In genomic region chr4:109589119-109589518, GRCh38 we compare ENCODE assay signal across 17 cellular contexts. TPM values are rescaled to one million over a fixed set of nuclear protein-coding genes. Genes with fewer than 3 reads are reported as not detected.
DNase-seq lines count a peak whose midpoint lies in the region; ATAC-seq and TF ChIP-seq lines count a peak whose summit lies in the region.
"Had no signal": no experiment of that assay in that cellular context is flagged by ENCODE, and none has a peak within 500 bp of the region (broad histone marks: within the 10 kb centered on the region; RNA-seq: fewer than 3 reads in every experiment).

No MANE protein-coding gene starts in this region.

- no peak for TF ChIP-seq CTCF in IMR-90 (conservative IDR thresholded peaks at IDR 0.05; ENCODE audit: low read depth, low read length)
- no peak for TF ChIP-seq CTCF in parathyroid adenoma (IDR thresholded peaks at IDR 0.05)
- no peak for TF ChIP-seq CTCF in mesothelial cell of epicardium (IDR thresholded peaks at IDR 0.05; ENCODE audit: unreplicated experiment)

- H3K4ac ChIP-seq in IMR-90 (ENCODE audit: low read depth, low read length) = 0 out of 2 replicates have a peak overlapping the region, but pooled peaks have one; percentile 4

- ATAC-seq in activated naive CD4-positive, alpha-beta T cell treated with anti-CD3 and anti-CD28 coated beads, Interleukin-2, amount 50 U/mL, for 72 hours = no peak
- ATAC-seq in IMR-90 (ENCODE audit: low read depth) (peak; percentile 62), HG02642 (IDR thresholded peaks at IDR 0.05; ENCODE audit: poor library complexity, unreplicated experiment) (no peak)
- ATAC-seq in central memory CD8-positive, alpha-beta T cell (replicated peaks; ENCODE audit: extremely low read depth, poor library complexity, severe bottlenecking) = no peak
- ATAC-seq: stimulated activated naive CD8-positive, alpha-beta T cell treated with anti-CD3 and anti-CD28 coated beads, Interleukin-15, amount 100 ng/mL, for 72 hours had no signal

- peaks cover 2 to 4% of the 10 kb centered on the region in 2 experiments; a peak in 2 of 4 replicates for H3K79me1 ChIP-seq in IMR-90 (ENCODE audit: low read depth in 1 of 2, low read length in 2 of 2)

- no peaks in the 10 kb centered on the region for H3K9me1 ChIP-seq in IMR-90 (ENCODE audit: insufficient read depth, low read length)

- H4K8ac ChIP-seq in IMR-90 (ENCODE audit: low read depth in 2 of 2, low read length in 2 of 2) = peak overlapping the region; percentile 56 to 72; a peak in 2 of 4 replicates

- intact Hi-C loops in activated naive CD4-positive, alpha-beta T cell treated with anti-CD3 and anti-CD28 coated beads for 36 hours (cut with micrococcal nuclease) = loop anchor here (2.0 to 5.0 kb wide), 3 partner anchors 226 to 498 kb away; partner anchors contain the start of gene GAR1
- intact Hi-C loops in IMR-90 (cut with micrococcal nuclease) = no loop called here

- H3K9me3 ChIP-seq in IMR-90 (ENCODE audit: control insufficient read depth, insufficient read depth, low read length) = no peaks in the 10 kb centered on the region
- H3K9me3 ChIP-seq in parathyroid adenoma (ENCODE audit: control insufficient read depth, low read length) = no peaks in the 10 kb centered on the region
- H3K9me3 ChIP-seq: SJSA1 had no signal

- WGBS in IMR-90 (ENCODE audit: extremely low coverage in 2 of 2, insufficient read length in 1 of 2), 2 experiments = no CpG with 5 or more reads among the region's 2 CpGs

- H2AK5ac ChIP-seq in IMR-90 (ENCODE audit: low read depth, low read length) = no peak overlapping the region

- peaks cover 82% of the 10 kb centered on the region for H3K4me1 Mint-ChIP-seq in activated naive CD4-positive, alpha-beta T cell treated with anti-CD3 and anti-CD28 coated beads for 36 hours (ENCODE audit: low read depth)
- peaks cover 68% of the 10 kb centered on the region for H3K4me1 Mint-ChIP-seq in central memory CD8-positive, alpha-beta T cell
- H3K4me1 Mint-ChIP-seq in mesothelial cell of epicardium = peaks cover 20% of the 10 kb centered on the region

- POLR2A ChIA-PET in IMR-90 (lab: Charles Lee; ENCODE audit: unreplicated experiment) = no interaction called here

- peaks cover 7% of the 10 kb centered on the region for H3K9me3 Mint-ChIP-seq in activated naive CD4-positive, alpha-beta T cell treated with anti-CD3 and anti-CD28 coated beads for 36 hours
- H3K9me3 Mint-ChIP-seq in activated naive CD4-positive, alpha-beta T cell treated with anti-CD3 and anti-CD28 coated beads, Interleukin-2, amount 50 U/mL, for 72 hours = peaks cover 0 to 7% of the 10 kb centered on the region in 2 donors
- H3K9me3 Mint-ChIP-seq in central memory CD8-positive, alpha-beta T cell = no peaks in the 10 kb centered on the region
- H3K9me3 Mint-ChIP-seq in mesothelial cell of epicardium = peaks cover 12% of the 10 kb centered on the region

- in situ Hi-C loops in IMR-90 (cut with MboI; ENCODE audit: low sequenced_read_pairs) = no loop called here

- no peaks in the 10 kb centered on the region for H3K79me2 ChIP-seq in parathyroid adenoma

- no TSS peak for BruUV-seq in IMR-90 (replicated peaks; lab: Mats Ljungman, UMichigan)

- peak overlapping the region; percentile 75; the same call in 1 of the 2 replicates for H3K23ac ChIP-seq in IMR-90 (ENCODE audit: low read depth, low read length)

- no peaks in the 10 kb centered on the region for H3K27me3 Mint-ChIP-seq in activated naive CD4-positive, alpha-beta T cell treated with anti-CD3 and anti-CD28 coated beads for 36 hours (ENCODE audit: low read depth)
- no peaks in the 10 kb centered on the region for H3K27me3 Mint-ChIP-seq in central memory CD8-positive, alpha-beta T cell
- no peaks in the 10 kb centered on the region for H3K27me3 Mint-ChIP-seq in mesothelial cell of epicardium (ENCODE audit: low read depth)
- H3K27me3 Mint-ChIP-seq: stimulated activated naive CD8-positive, alpha-beta T cell treated with anti-CD3 and anti-CD28 coated beads, Interleukin-15, amount 100 ng/mL, for 72 hours had no signal

- peak overlapping the region; percentile 78 for H3K27ac Mint-ChIP-seq in activated naive CD4-positive, alpha-beta T cell treated with anti-CD3 and anti-CD28 coated beads for 36 hours
- H3K27ac Mint-ChIP-seq in activated naive CD4-positive, alpha-beta T cell treated with anti-CD3 and anti-CD28 coated beads, Interleukin-2, amount 50 U/mL, for 72 hours = peak overlapping the region in 1 of 2 donors; percentile 69
- H3K27ac Mint-ChIP-seq in central memory CD8-positive, alpha-beta T cell (ENCODE audit: low read depth) = peak overlapping the region; percentile 75
- H3K27ac Mint-ChIP-seq in mesothelial cell of epicardium = no peak overlapping the region

- peak overlapping the region; percentile 67 for H2AFZ ChIP-seq in IMR-90 (replicated peaks; ENCODE audit: low read length, poor library complexity)
- H2AFZ ChIP-seq in parathyroid adenoma = peak overlapping the region; percentile 33

- H2BK15ac ChIP-seq in IMR-90 (ENCODE audit: low read depth, low read length) = no peak overlapping the region

- H3K36me3 ChIP-seq in IMR-90 (ENCODE audit: control insufficient read depth, insufficient read depth, low read length) (no peaks in the 10 kb centered on the region), parathyroid adenoma (ENCODE audit: control insufficient read depth, insufficient read depth, low read length) (no peaks in the 10 kb centered on the region)
- H3K36me3 ChIP-seq: cardiac muscle cell, SJSA1 had no signal

- no peak for TF ChIP-seq RAD21 in IMR-90 (IDR thresholded peaks at IDR 0.05; ENCODE audit: low read length)

- no peak overlapping the region for H2BK20ac ChIP-seq in IMR-90 (ENCODE audit: low read depth, low read length)

- H3K4me1 ChIP-seq in IMR-90 (ENCODE audit: control insufficient read depth, insufficient read depth, low read length) = peaks cover 1% of the 10 kb centered on the region; the same call in 1 of the 2 replicates
- H3K4me1 ChIP-seq in parathyroid adenoma = no peaks in the 10 kb centered on the region
- H3K4me1 ChIP-seq: SJSA1 had no signal

- peaks cover 10% of the 10 kb centered on the region for H3K36me3 Mint-ChIP-seq in activated naive CD4-positive, alpha-beta T cell treated with anti-CD3 and anti-CD28 coated beads for 36 hours (ENCODE audit: low read depth)
- peaks cover 6 to 14% of the 10 kb centered on the region in 2 donors for H3K36me3 Mint-ChIP-seq in activated naive CD4-positive, alpha-beta T cell treated with anti-CD3 and anti-CD28 coated beads, Interleukin-2, amount 50 U/mL, for 72 hours
- no peaks in the 10 kb centered on the region for H3K36me3 Mint-ChIP-seq in central memory CD8-positive, alpha-beta T cell (ENCODE audit: insufficient read depth)
- H3K36me3 Mint-ChIP-seq in mesothelial cell of epicardium = peaks cover 2% of the 10 kb centered on the region

- no peak overlapping the region for H4K5ac ChIP-seq in IMR-90 (ENCODE audit: low read depth, low read length)

- H3K4me2 ChIP-seq in IMR-90 (ENCODE audit: low read depth, low read length) (no peak overlapping the region), parathyroid adenoma (ENCODE audit: low read length) (peak overlapping the region; percentile 4)

- no peaks in the 10 kb centered on the region for H3K27me3 ChIP-seq in IMR-90 (ENCODE audit: control insufficient read depth, insufficient read depth, low read length)
- H3K27me3 ChIP-seq in parathyroid adenoma (ENCODE audit: control insufficient read depth, insufficient read depth, low read length) = no peaks in the 10 kb centered on the region
- H3K27me3 ChIP-seq: cardiac muscle cell, SJSA1 had no signal

- no peak overlapping the region; the same call in 1 of the 2 replicates for H2BK120ac ChIP-seq in IMR-90 (ENCODE audit: low read depth, low read length)

- H3K9ac ChIP-seq in IMR-90 (ENCODE audit: low read depth, low read length) (no peak overlapping the region), parathyroid adenoma (no peak overlapping the region)

- H3K14ac ChIP-seq in IMR-90 (replicated peaks; ENCODE audit: low read depth, low read length) = no peak overlapping the region

- dilution Hi-C loops in IMR-90 (cut with HindIII; ENCODE audit: low sequenced_read_pairs, unreplicated experiment) = no loop called here

- no peak overlapping the region for H3K56ac ChIP-seq in IMR-90 (ENCODE audit: extremely low read depth, insufficient read depth, low read length)

- CTCF ChIA-PET in activated naive CD4-positive, alpha-beta T cell treated with anti-CD3 and anti-CD28 coated beads for 36 hours (lab: Charles Lee) = interaction anchor here (0.6 to 1.4 kb wide), 3 partner anchors 14 to 164 kb away, joined by 3 to 12 read pairs (median 4); no protein-coding TSS in a partner anchor
- CTCF ChIA-PET in IMR-90 (lab: Yijun Ruan, JAX) = no interaction called here

- TF ChIP-seq POLR2A in IMR-90 (IDR thresholded peaks at IDR 0.05; ENCODE audit: low read depth, low read length) = no peak

- no peak overlapping the region for H3K27ac ChIP-seq in IMR-90 (ENCODE audit: insufficient read depth, low read length)
- no peak overlapping the region for H3K27ac ChIP-seq in parathyroid adenoma
- H3K27ac ChIP-seq: cardiac muscle cell, SJSA1 had no signal

- H2BK5ac ChIP-seq in IMR-90 (ENCODE audit: low read depth, low read length, poor library complexity, severe bottlenecking) = no peak overlapping the region

- H3K4me3 Mint-ChIP-seq in activated naive CD4-positive, alpha-beta T cell treated with anti-CD3 and anti-CD28 coated beads for 36 hours = no peak overlapping the region
- H3K4me3 Mint-ChIP-seq in central memory CD8-positive, alpha-beta T cell = no peak overlapping the region
- H3K4me3 Mint-ChIP-seq in mesothelial cell of epicardium = no peak overlapping the region

- no peak overlapping the region for H3K4me3 ChIP-seq in IMR-90 (ENCODE audit: insufficient read depth, low read depth, low read length)
- H3K4me3 ChIP-seq in parathyroid adenoma (ENCODE audit: low read depth, low read length) = no peak overlapping the region
- H3K4me3 ChIP-seq: cardiac muscle cell, SJSA1 had no signal

- no peak for DNase-seq in activated naive CD4-positive, alpha-beta T cell treated with anti-CD3 and anti-CD28 coated beads for 36 hours
- DNase-seq in activated naive CD4-positive, alpha-beta T cell treated with anti-CD3 and anti-CD28 coated beads, Interleukin-2, amount 50 U/mL, for 72 hours (ENCODE audit: low spot score in 2 of 2) = no peak
- DNase-seq in IMR-90 (peak; percentile 6), mesothelial cell of epicardium (ENCODE audit: low spot score in 2 of 2, unreplicated experiment in 2 of 2) (no peak), DMS114 treated with DMSO at 0.1 percent for 48 hours (lab: John Stamatoyannopoulos, UW; ENCODE audit: unreplicated experiment) (no peak)
- DNase-seq in central memory CD8-positive, alpha-beta T cell (ENCODE audit: low spot score in 2 of 2) = no peak
- DNase-seq: ACHN; activated CD4-positive, alpha-beta T cell treated with anti-CD3 and anti-CD28 coated beads for 48 hours; head of caudate nucleus; kidney; NCI-H187 treated with DMSO at 0.1 percent for 48 hours; NCI-H446; stimulated activated naive CD8-positive, alpha-beta T cell treated with anti-CD3 and anti-CD28 coated beads, Interleukin-15, amount 100 ng/mL, for 72 hours had no signal

- H4K91ac ChIP-seq in IMR-90 (ENCODE audit: insufficient read depth, low read depth, low read length) = no peak overlapping the region

- no peak overlapping the region for H3K18ac ChIP-seq in IMR-90 (ENCODE audit: low read depth, low read length)

- no peak overlapping the region for H2AK9ac ChIP-seq in IMR-90 (replicated peaks; ENCODE audit: low read depth, low read length, poor library complexity)

- no peaks in the 10 kb centered on the region for H4K20me1 ChIP-seq in IMR-90 (ENCODE audit: insufficient read depth, low read length)

RNA-seq across cellular contexts. Expression of gene MCUB, which starts 29.1 kb away (rescaled TPM):
- total RNA-seq in activated naive CD4-positive, alpha-beta T cell treated with anti-CD3 and anti-CD28 coated beads for 36 hours = 10 to 100 TPM; 69.1 to 71.8 TPM
- total RNA-seq in activated naive CD4-positive, alpha-beta T cell treated with anti-CD3 and anti-CD28 coated beads, Interleukin-2, amount 50 U/mL, for 72 hours = 10 to 100 TPM; 63.9 to 69.9 TPM
- total RNA-seq in IMR-90 (2012; rRNA removed) = 20.4 and 21.4 TPM in 2 replicates
- 18.5 and 22.9 TPM in 2 replicates for polyA plus RNA-seq in IMR-90 (2012; rRNA removed)
- 25.4 and 60.0 TPM in 2 replicates for polyA plus RNA-seq in IMR-90 (2012; cell fraction: cytosol; rRNA removed)
- 24.6 and 28.2 TPM in 2 replicates for polyA plus RNA-seq in IMR-90 (2012; cell fraction: nucleus; rRNA removed; ENCODE audit: low replicate concordance)
- 1.9 to 3.9 TPM (median 3.0 TPM) in 3 replicates for total RNA-seq in mesothelial cell of epicardium
